10 cellular contexts compared by ENCODE assay signal in the genomic region with DNA sequence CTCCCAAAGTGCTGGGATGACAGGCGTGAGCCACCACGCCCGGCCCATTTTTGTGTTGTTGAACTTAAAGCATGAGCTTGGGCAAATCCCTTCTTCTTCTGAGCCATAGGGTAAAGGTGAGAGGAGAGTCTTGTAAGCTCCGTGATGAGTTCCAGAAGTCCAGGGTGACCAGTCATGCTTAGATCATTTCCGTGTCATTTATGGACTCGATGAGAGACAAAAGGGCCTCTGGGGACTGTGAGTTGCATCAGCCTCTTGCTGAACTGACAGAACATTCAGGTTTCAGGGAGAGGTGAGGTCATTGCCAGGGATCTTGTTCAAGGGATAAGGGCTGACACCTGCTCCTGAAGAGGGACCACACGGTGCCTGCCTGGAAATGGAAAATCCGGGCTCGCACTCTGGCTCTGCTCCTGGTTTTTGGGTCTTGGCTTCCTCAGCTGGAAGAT. TPM values are rescaled to one million over a fixed set of nuclear protein-coding genes. Genes with fewer than 3 reads are reported as not detected.
DNase-seq lines count a peak whose midpoint lies in the region; ATAC-seq, FAIRE-seq and TF ChIP-seq lines count a peak whose summit lies in the region.
"Had no signal": no experiment of that assay in that cellular context is flagged by ENCODE, and none has a peak within 500 bp of the region (broad histone marks: within the 10 kb centered on the region; RNA-seq: fewer than 3 reads in every experiment).

No MANE protein-coding gene starts in this region.

- TF ChIP-seq CTCF in AG09309 (IDR thresholded peaks at IDR 0.05; ENCODE audit: control insufficient read depth, insufficient read depth, low read depth, low read length, missing control alignments) (no peak), kidney (IDR thresholded peaks at IDR 0.05; ENCODE audit: borderline replicate concordance, extremely low read depth, insufficient read depth) (no peak)

- no peak overlapping the region for H3K27ac ChIP-seq in kidney (ENCODE audit: low read depth in 2 of 2, low read length in 2 of 2)
- H3K27ac ChIP-seq in effector memory CD4-positive, alpha-beta T cell (ENCODE audit: insufficient read depth, low read length, poor library complexity, severe bottlenecking) = no peak overlapping the region

- H3K9me3 ChIP-seq in kidney (ENCODE audit: control insufficient read depth in 1 of 2, low read length in 2 of 2) = peaks cover 0 to 12% of the 10 kb centered on the region in 2 donors
- H3K9me3 ChIP-seq in effector memory CD4-positive, alpha-beta T cell (ENCODE audit: control insufficient read depth, low read length) = no peaks in the 10 kb centered on the region

- FAIRE-seq in kidney (lab: Jason Lieb, UNC) = no peak

- H3K36me3 ChIP-seq in kidney (ENCODE audit: control insufficient read depth in 1 of 2, insufficient read depth in 2 of 2, low read length in 2 of 2) = no peaks in the 10 kb centered on the region
- H3K36me3 ChIP-seq in effector memory CD4-positive, alpha-beta T cell (ENCODE audit: control insufficient read depth, insufficient read depth, low read length) = no peaks in the 10 kb centered on the region

- H3K27me3 ChIP-seq in effector memory CD4-positive, alpha-beta T cell (replicated peaks; ENCODE audit: control insufficient read depth, insufficient read depth, low read length, poor library complexity, severe bottlenecking) = no peaks in the 10 kb centered on the region

- H3K4me3 ChIP-seq in AG09309 (ENCODE audit: control insufficient read depth, low read depth, low read length) (no peak overlapping the region), kidney (ENCODE audit: low read length in 2 of 2) (no peak overlapping the region)
- no peak overlapping the region for H3K4me3 ChIP-seq in effector memory CD4-positive, alpha-beta T cell (ENCODE audit: insufficient read depth, low read depth, low read length, poor library complexity, severe bottlenecking)

- intact Hi-C loops in kidney (cut with DNase I) = no loop called here

- ATAC-seq in HG03196 (IDR thresholded peaks at IDR 0.05; ENCODE audit: unreplicated experiment) = no peak
- no peak for ATAC-seq in GM18907 (IDR thresholded peaks at IDR 0.05; ENCODE audit: unreplicated experiment)

- peaks cover 5 to 11% of the 10 kb centered on the region in 2 donors for H3K4me1 ChIP-seq in kidney (ENCODE audit: control insufficient read depth in 1 of 2, insufficient read depth in 1 of 2, low read depth in 1 of 2, low read length in 2 of 2)
- no peaks in the 10 kb centered on the region for H3K4me1 ChIP-seq in effector memory CD4-positive, alpha-beta T cell (ENCODE audit: control insufficient read depth, insufficient read depth, low read length, poor library complexity, severe bottlenecking)

- DNase-seq in AG09309 (ENCODE audit: low read depth) (peak; percentile 81), HS-5 (ENCODE audit: low read depth) (peak; percentile 98), T1000 (lab: John Stamatoyannopoulos, UW) (peak; percentile 80), kidney (peak; percentile 19), 8988T (no peak)
- DNase-seq in effector memory CD4-positive, alpha-beta T cell = no peak
- DNase-seq: activated gamma-delta T cell treated with Interleukin-2 at 50 U/mL for 16 hours, GF-D8 had no signal

- H3K9ac ChIP-seq in kidney (ENCODE audit: low read length in 2 of 2) = no peak overlapping the region

RNA-seq across cellular contexts. Expression of a gene that starts 53.6 kb away (rescaled TPM):
- total RNA-seq in kidney = 88.5 TPM
- 149 TPM for polyA plus RNA-seq in kidney (ENCODE audit: insufficient read depth, low read depth, low replicate concordance)

Comparison
In these comparisons a context has a peak if more than half of its experiments do, and no peak if none do; other contexts are left out.
1. DNase-seq: peak in AG09309 (single experiment), HS-5 (single experiment), T1000 (single experiment) and kidney (single experiment); none in 8988T (single experiment) and effector memory CD4-positive, alpha-beta T cell (0 of 3).